ENCODE assay signal across 20 cellular contexts in the genomic region with DNA sequence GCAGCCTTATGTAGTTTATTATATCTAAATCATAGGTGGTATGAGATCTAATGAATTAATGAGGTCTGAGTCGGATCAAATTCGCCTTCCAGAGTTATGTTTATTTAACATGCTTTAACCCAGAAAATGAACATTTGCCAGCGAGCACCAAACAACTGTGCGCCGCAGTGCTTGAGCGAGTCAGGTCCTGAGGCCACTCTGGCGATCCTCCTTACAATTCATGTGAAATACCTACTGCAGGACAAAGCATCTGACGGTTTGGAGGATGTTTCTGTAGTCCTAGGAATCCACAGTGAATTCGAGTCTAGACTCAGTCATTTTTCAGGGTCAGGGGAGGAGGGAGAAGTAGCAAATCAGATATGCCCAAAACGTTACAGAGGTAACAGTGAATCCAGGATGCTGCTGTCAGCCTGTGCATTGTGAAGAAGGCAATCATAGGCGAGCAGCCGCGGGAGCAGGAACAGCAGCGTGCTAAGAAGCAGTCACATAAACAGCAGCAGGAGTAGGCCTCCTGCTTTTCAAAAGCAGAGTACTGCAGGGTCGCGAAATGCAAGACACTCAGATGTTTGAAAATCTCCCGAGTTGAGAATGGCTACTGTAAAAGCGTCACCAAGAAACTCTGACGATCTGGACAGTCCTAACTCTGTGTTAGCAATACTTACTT.
DNase-seq lines count a peak whose midpoint lies in the region; ATAC-seq and TF ChIP-seq lines count a peak whose summit lies in the region.
"Had no signal": no experiment of that assay in that cellular context is flagged by ENCODE, and none has a peak within 500 bp of the region (broad histone marks: within the 10 kb centered on the region; RNA-seq: fewer than 3 reads in every experiment).

No MANE protein-coding gene starts in this region.

- H3K4me1 Mint-ChIP-seq in GM23338 (peaks cover 14% of the 10 kb centered on the region), WTC11 (peaks cover 22% of the 10 kb centered on the region), progenitor cell of endocrine pancreas (ENCODE audit: low read depth) (peaks cover 31% of the 10 kb centered on the region)
- H3K4me1 Mint-ChIP-seq: activated naive CD4-positive, alpha-beta T cell treated with anti-CD3 and anti-CD28 coated beads, Interleukin-2, amount 10 ng/mL, durations not matched to agents 7 days and 5 days; stimulated activated naive B cell treated with anti-CD40 and anti-IgM and Interleukin-4, amounts not matched to agents 10 μg/mL and 1 μg/mL and 100 μg/mL, for 72 hours; T-helper 17 cell had no signal

- H2AFZ ChIP-seq in GM23338: peak overlapping the region; percentile 90; the same call in 1 of the 2 replicates

- in situ Hi-C loops in ACHN (cut with HindIII; ENCODE audit: low pct_ligation_motif_present, low pct_unique_long_range_greater_than_20kb, low sequenced_read_pairs): no loop called here

- no peaks in the 10 kb centered on the region for H3K9me2 ChIP-seq in GM23338 (ENCODE audit: insufficient read depth)

- no peaks in the 10 kb centered on the region for H3K9me3 Mint-ChIP-seq in GM23338
- H3K9me3 Mint-ChIP-seq in WTC11: peaks cover 8% of the 10 kb centered on the region
- no peaks in the 10 kb centered on the region for H3K9me3 Mint-ChIP-seq in progenitor cell of endocrine pancreas (ENCODE audit: low read depth)
- H3K9me3 Mint-ChIP-seq: activated naive CD4-positive, alpha-beta T cell treated with anti-CD3 and anti-CD28 coated beads, Interleukin-2, amount 10 ng/mL, durations not matched to agents 7 days and 5 days; activated T-cell treated with anti-CD3 and anti-CD28 coated beads, Interleukin-2, amount 50 U/mL, for 24 hours; stimulated activated naive B cell treated with anti-CD40 and anti-IgM and Interleukin-4, amounts not matched to agents 10 μg/mL and 1 μg/mL and 100 μg/mL, for 72 hours had no signal

- TF ChIP-seq CTCF in GM23338 (conservative IDR thresholded peaks at IDR 0.05; ENCODE audit: low read depth in 2 of 2): no peak
- no peak for TF ChIP-seq CTCF in WTC11 (IDR thresholded peaks at IDR 0.05)
- TF ChIP-seq CTCF in progenitor cell of endocrine pancreas (IDR thresholded peaks at IDR 0.05; ENCODE audit: unreplicated experiment): no peak

- H3K36me3 ChIP-seq in GM23338 (ENCODE audit: insufficient read depth): no peaks in the 10 kb centered on the region
- H3K36me3 ChIP-seq: SJSA1 had no signal

- no peaks in the 10 kb centered on the region for H3K27me3 Mint-ChIP-seq in GM23338 (ENCODE audit: insufficient read depth, low read depth, poor library complexity)
- no peaks in the 10 kb centered on the region for H3K27me3 Mint-ChIP-seq in WTC11 (ENCODE audit: low read depth)
- H3K27me3 Mint-ChIP-seq in progenitor cell of endocrine pancreas: no peaks in the 10 kb centered on the region
- H3K27me3 Mint-ChIP-seq: activated naive CD4-positive, alpha-beta T cell treated with anti-CD3 and anti-CD28 coated beads, Interleukin-2, amount 10 ng/mL, durations not matched to agents 7 days and 5 days had no signal

- H3K4me3 Mint-ChIP-seq in GM23338 (peak overlapping the region; percentile 24; the same call in 1 of the 3 replicates), WTC11 (0 out of 2 replicates have a peak overlapping the region, but pooled peaks have one; percentile 10), progenitor cell of endocrine pancreas (ENCODE audit: low read depth) (no peak overlapping the region)
- H3K4me3 Mint-ChIP-seq: activated CD8-positive, alpha-beta T cell treated with anti-CD3 and anti-CD28 coated beads, Interleukin-2, amount 10 ng/mL, durations not matched to agents 7 days and 5 days; activated naive CD4-positive, alpha-beta T cell treated with anti-CD3 and anti-CD28 coated beads, Interleukin-2, amount 10 ng/mL, durations not matched to agents 7 days and 5 days; activated T-cell treated with anti-CD3 and anti-CD28 coated beads, Interleukin-2, amount 50 U/mL, for 24 hours; stimulated activated naive B cell treated with anti-CD40 and anti-IgM and Interleukin-4, amounts not matched to agents 10 μg/mL and 1 μg/mL and 100 μg/mL, for 72 hours; T-helper 17 cell had no signal

- DNase-seq in GM23338 (ENCODE audit: low spot score): peak; percentile 33
- DNase-seq in WTC11 (ENCODE audit: low spot score): no peak
- peak in 35 of 42 donors; percentile 11 to 68 (median 38) for DNase-seq in head of caudate nucleus
- no peak for DNase-seq in progenitor cell of endocrine pancreas (ENCODE audit: low spot score, unreplicated experiment)
- no peak for DNase-seq in NCI-H345 (lab: John Stamatoyannopoulos, UW)
- DNase-seq in ACHN: no peak
- DNase-seq: activated CD8-positive, alpha-beta T cell treated with anti-CD3 and anti-CD28 coated beads, Interleukin-2, amount 10 ng/mL, durations not matched to agents 7 days and 5 days; activated naive CD4-positive, alpha-beta T cell treated with anti-CD3 and anti-CD28 coated beads, Interleukin-2, amount 10 ng/mL, durations not matched to agents 7 days and 5 days; activated T-cell treated with anti-CD3 and anti-CD28 coated beads, Interleukin-2, amount 50 U/mL, for 24 hours; Calu3; GOT3; NCI-H1417 treated with DMSO at 0.1 percent for 48 hours; NCI-H2171 treated with DMSO at 0.1 percent for 48 hours; stimulated activated naive B cell treated with anti-CD40 and anti-IgM and Interleukin-4, amounts not matched to agents 10 μg/mL and 1 μg/mL and 100 μg/mL, for 72 hours; T-helper 17 cell had no signal

- H3K4me2 ChIP-seq in GM23338: peak overlapping the region; percentile 66

- H3K4me1 ChIP-seq in GM23338 (ENCODE audit: insufficient read depth): peaks cover 13% of the 10 kb centered on the region
- H3K4me1 ChIP-seq: SJSA1 had no signal

- POLR2A ChIA-PET in WTC11 (lab: Charles Lee): interaction anchor here (0.6 kb wide), 1 partner anchor 21 kb away, joined by 8 read pairs; no protein-coding TSS in a partner anchor

- no peak overlapping the region for H3K4me3 ChIP-seq in GM23338
- H3K4me3 ChIP-seq: coronary artery, SJSA1 had no signal

- intact Hi-C loops in head of caudate nucleus (cut with DNase I): no loop called here

- H3K27me3 ChIP-seq in GM23338 (ENCODE audit: insufficient read depth): no peaks in the 10 kb centered on the region
- H3K27me3 ChIP-seq: SJSA1 had no signal

- H4K20me1 ChIP-seq in GM23338 (replicated peaks; ENCODE audit: insufficient read depth): no peaks in the 10 kb centered on the region

- H3K27ac Mint-ChIP-seq in GM23338 (peak overlapping the region; percentile 38; the same call in 1 of the 2 replicates), WTC11 (peak overlapping the region; percentile 51), progenitor cell of endocrine pancreas (peak overlapping the region; percentile 25)
- H3K27ac Mint-ChIP-seq: activated CD8-positive, alpha-beta T cell treated with anti-CD3 and anti-CD28 coated beads, Interleukin-2, amount 10 ng/mL, durations not matched to agents 7 days and 5 days; activated naive CD4-positive, alpha-beta T cell treated with anti-CD3 and anti-CD28 coated beads, Interleukin-2, amount 10 ng/mL, durations not matched to agents 7 days and 5 days; activated T-cell treated with anti-CD3 and anti-CD28 coated beads, Interleukin-2, amount 50 U/mL, for 24 hours; stimulated activated naive B cell treated with anti-CD40 and anti-IgM and Interleukin-4, amounts not matched to agents 10 μg/mL and 1 μg/mL and 100 μg/mL, for 72 hours; T-helper 17 cell had no signal

- peak; percentile 84 for ATAC-seq in GM23338
- ATAC-seq in WTC11: peak; percentile 78
- ATAC-seq in GM19452 (IDR thresholded peaks at IDR 0.05; ENCODE audit: unreplicated experiment): no peak
- ATAC-seq: activated CD8-positive, alpha-beta T cell treated with anti-CD3 and anti-CD28 coated beads, Interleukin-2, amount 10 ng/mL, durations not matched to agents 7 days and 5 days; sciatic nerve; stimulated activated naive B cell treated with anti-CD40 and anti-IgM and Interleukin-4, amounts not matched to agents 10 μg/mL and 1 μg/mL and 100 μg/mL, for 72 hours; T-helper 17 cell had no signal

- H3K27ac ChIP-seq in GM23338 (ENCODE audit: low read depth): 0 out of 2 replicates have a peak overlapping the region, but pooled peaks have one; percentile 55
- H3K27ac ChIP-seq: coronary artery, epithelial cell of prostate, SJSA1 had no signal

- CTCF ChIA-PET in WTC11 (lab: Charles Lee): no interaction called here

- H3K79me2 ChIP-seq in GM23338 (replicated peaks; ENCODE audit: insufficient read depth): no peaks in the 10 kb centered on the region

- H3K36me3 Mint-ChIP-seq in GM23338 (ENCODE audit: low read depth) (no peaks in the 10 kb centered on the region; the same call in 2 of the 3 replicates), WTC11 (no peaks in the 10 kb centered on the region; the same call in 1 of the 2 replicates), progenitor cell of endocrine pancreas (ENCODE audit: insufficient read depth) (no peaks in the 10 kb centered on the region)
- H3K36me3 Mint-ChIP-seq: activated naive CD4-positive, alpha-beta T cell treated with anti-CD3 and anti-CD28 coated beads, Interleukin-2, amount 10 ng/mL, durations not matched to agents 7 days and 5 days; stimulated activated naive B cell treated with anti-CD40 and anti-IgM and Interleukin-4, amounts not matched to agents 10 μg/mL and 1 μg/mL and 100 μg/mL, for 72 hours had no signal

- 0 out of 2 replicates have a peak, but pooled peaks cover 3% of the 10 kb centered on the region for H3F3A ChIP-seq in GM23338 (replicated peaks; ENCODE audit: low read depth)

TF ChIP-seq in GM23338, 12 proteins besides CTCF, POLR2A, EP300 and RAD21 (continues in another document):
- TF ChIP-seq POLR2AphosphoS5 (IDR thresholded peaks at IDR 0.05; ENCODE audit: low read depth) (no peak), STAT1 (IDR thresholded peaks at IDR 0.05; ENCODE audit: unreplicated experiment) (no peak), EZH2phosphoT487 (IDR thresholded peaks at IDR 0.05; ENCODE audit: unreplicated experiment) (no peak), CREB1 (CRISPR knock-in tag; IDR thresholded peaks at IDR 0.05; ENCODE audit: low read depth) (no peak)

TF ChIP-seq in WTC11, 78 proteins besides CTCF, POLR2A, EP300 and RAD21 (continues in another document):
- TF ChIP-seq GRHL2 (CRISPR knock-in tag; IDR thresholded peaks at IDR 0.05; ENCODE audit: insufficient replicate concordance, severe bottlenecking): no peak
- TF ChIP-seq FOXK1 (CRISPR knock-in tag; IDR thresholded peaks at IDR 0.05): no peak
- no peak for TF ChIP-seq EMX1 (CRISPR knock-in tag; IDR thresholded peaks at IDR 0.05)

Comparison
In these comparisons a context has a peak if more than half of its experiments do, and no peak if none do; other contexts are left out.
1. DNase-seq: peak in GM23338 (single experiment) and head of caudate nucleus (35 of 42); none in WTC11 (single experiment), progenitor cell of endocrine pancreas (single experiment), NCI-H345 (single experiment) and ACHN (single experiment).
2. Peak in every context shown above with its lines, with median percentiles within 50 percentile points of each other: H3K27ac Mint-ChIP-seq.